Comparison of ENCODE assay signal across 8 cellular contexts in genomic region chr4:148442830-148443549, GRCh38. TPM values are rescaled to one million over a fixed set of nuclear protein-coding genes. Genes with fewer than 3 reads are reported as not detected.
DNase-seq lines count a peak whose midpoint lies in the region; ATAC-seq and TF ChIP-seq lines count a peak whose summit lies in the region.

No MANE protein-coding gene starts in this region.

- ATAC-seq in Panc1 = peak; percentile 10; the same call in 1 of the 2 replicates

- H3K4me3 ChIP-seq in H7 (ENCODE audit: insufficient read depth, low read depth, low read length) (peak overlapping the region; percentile 72), Panc1 (ENCODE audit: low read depth in 2 of 2, low read length in 2 of 2) (peak overlapping the region; percentile 60 to 67), endodermal cell (ENCODE audit: low read length) (peak overlapping the region; percentile 88), mucosa of stomach (ENCODE audit: low read length) (peak overlapping the region; percentile 96)

- peak overlapping the region; percentile 77 for H3K4me3 Mint-ChIP-seq in endodermal cell

- no peaks in the 10 kb centered on the region for H3K36me3 ChIP-seq in ES-I3 (ENCODE audit: insufficient read depth, low read length)
- H3K36me3 ChIP-seq in H7 (replicated peaks; ENCODE audit: control insufficient read depth, insufficient read depth, low read length) = no peaks in the 10 kb centered on the region
- H3K36me3 ChIP-seq in Panc1 (ENCODE audit: control insufficient read depth, insufficient read depth, low read length) = no peaks in the 10 kb centered on the region; the same call in 1 of the 2 replicates
- no peaks in the 10 kb centered on the region for H3K36me3 ChIP-seq in endodermal cell (ENCODE audit: control insufficient read depth, insufficient read depth, low read length)
- no peaks in the 10 kb centered on the region for H3K36me3 ChIP-seq in mucosa of stomach (ENCODE audit: control insufficient read depth, insufficient read depth, low read length)

- no peaks in the 10 kb centered on the region for H3K36me3 Mint-ChIP-seq in endodermal cell (ENCODE audit: low read depth)

- no peak for TF ChIP-seq CTCF in Panc1 (IDR thresholded peaks at IDR 0.05)
- no peak for TF ChIP-seq CTCF in endodermal cell (conservative IDR thresholded peaks at IDR 0.05)

- peaks cover 4% of the 10 kb centered on the region; the same call in 1 of the 2 replicates for H3K4me1 ChIP-seq in ES-I3 (ENCODE audit: insufficient read depth, low read length)
- no peaks in the 10 kb centered on the region; the same call in 1 of the 2 replicates for H3K4me1 ChIP-seq in Panc1 (ENCODE audit: control insufficient read depth, insufficient read depth, low read length)
- no peaks in the 10 kb centered on the region for H3K4me1 ChIP-seq in endodermal cell (ENCODE audit: control insufficient read depth, insufficient read depth, low read length)
- H3K4me1 ChIP-seq in mucosa of stomach (ENCODE audit: control insufficient read depth, insufficient read depth, low read length) = peaks cover 26% of the 10 kb centered on the region

- DNase-seq in H7 = peak; percentile 4
- DNase-seq in Panc1 (ENCODE audit: low read depth, low spot score) = no peak
- DNase-seq in endodermal cell = no peak
- no peak for DNase-seq in COLO829 (ENCODE audit: low spot score)
- no peak for DNase-seq in KG1 (lab: John Stamatoyannopoulos, UW)
- no peak for DNase-seq in AG08395 (ENCODE audit: low spot score)

- H3K27ac ChIP-seq in Panc1 (ENCODE audit: low read length) (no peak overlapping the region), endodermal cell (ENCODE audit: low read depth, low read length) (no peak overlapping the region)

- intact Hi-C loops in Panc1 (cut with micrococcal nuclease; ENCODE audit: unreplicated experiment) = no loop called here

- no peaks in the 10 kb centered on the region for H3K9me3 Mint-ChIP-seq in endodermal cell

- in situ Hi-C loops in Panc1 (cut with HindIII; ENCODE audit: low pct_unique_long_range_greater_than_20kb, low sequenced_read_pairs) = no loop called here

- no TSS peak for BruUV-seq in Panc1 (replicated peaks; lab: Mats Ljungman, UMichigan)

- WGBS in endodermal cell (ENCODE audit: insufficient coverage in 1 of 2, insufficient read length in 1 of 2), 2 experiments = 0% methylated on average over 8 to 31 of the region's 31 CpGs

- CTCF ChIA-PET in Panc1 (lab: Charles Lee) = no interaction called here

- H3K27ac Mint-ChIP-seq in endodermal cell = peak overlapping the region; percentile 66

- peaks cover 10% of the 10 kb centered on the region for H3K4me1 Mint-ChIP-seq in endodermal cell

- POLR2A ChIA-PET in Panc1 (lab: Charles Lee) = interaction anchor here (0.6 kb wide), 1 partner anchor 698 kb away, joined by 3 read pairs; no protein-coding TSS in a partner anchor

- peaks cover 61% of the 10 kb centered on the region for H3K27me3 ChIP-seq in H7 (ENCODE audit: control insufficient read depth, insufficient read depth, low read length)
- H3K27me3 ChIP-seq in Panc1 (ENCODE audit: control insufficient read depth, insufficient read depth, low read length) = peaks cover 15% of the 10 kb centered on the region
- H3K27me3 ChIP-seq in endodermal cell (ENCODE audit: control insufficient read depth, insufficient read depth, low read length, poor library complexity, severe bottlenecking) = peaks cover 75% of the 10 kb centered on the region
- peaks cover 5% of the 10 kb centered on the region for H3K27me3 ChIP-seq in mucosa of stomach (ENCODE audit: control insufficient read depth, insufficient read depth, low read length)

- H3K9ac ChIP-seq in ES-I3 (ENCODE audit: low read depth, low read length) (peak overlapping the region; percentile 85), endodermal cell (ENCODE audit: extremely low read depth, low read length, poor library complexity, severe bottlenecking) (peak overlapping the region; percentile 50), mucosa of stomach (ENCODE audit: low read length) (peak overlapping the region; percentile 97)

- H3K27me3 Mint-ChIP-seq in endodermal cell (ENCODE audit: insufficient read depth) = peaks cover 78% of the 10 kb centered on the region

- H3K9me3 ChIP-seq in ES-I3 (ENCODE audit: control insufficient read depth, insufficient read depth, low read length) (no peaks in the 10 kb centered on the region), Panc1 (ENCODE audit: control insufficient read depth, insufficient read depth, low read depth, low read length) (no peaks in the 10 kb centered on the region), endodermal cell (ENCODE audit: control insufficient read depth, low read length) (no peaks in the 10 kb centered on the region), mucosa of stomach (ENCODE audit: control insufficient read depth, low read length) (no peaks in the 10 kb centered on the region)

RNA-seq across cellular contexts. Expression of gene NR3C2, which starts 0.8 kb away (rescaled TPM):
- 0.22 and 0.55 TPM in 2 replicates for total RNA-seq in H7 (2014; rRNA removed; shearing (Covaris generic))
- total RNA-seq in Panc1 (2021; ENCODE audit: unreplicated experiment) = 0.26 TPM
- 0.33 TPM for polyA plus RNA-seq in Panc1 (2012; ENCODE audit: insufficient read length)
- under 1 TPM; 0.44 to 0.82 TPM for total RNA-seq in endodermal cell
- 0.25 TPM for polyA plus RNA-seq in endodermal cell (2013, experiment 1 of 2)
- 0.21 TPM for polyA plus RNA-seq in endodermal cell (2013, experiment 2 of 2)
